ENCODE assay signal across 25 cellular contexts in genomic region chr18:56635007-56635406, GRCh38. TPM values are rescaled to one million over a fixed set of nuclear protein-coding genes. Genes with fewer than 3 reads are reported as not detected.
A peak's percentile ranks its signal among the peaks of the same experiment; 100 is the strongest.
DNase-seq lines count a peak whose midpoint lies in the region; ATAC-seq, FAIRE-seq and TF ChIP-seq lines count a peak whose summit lies in the region.
"Had no signal": no experiment of that assay in that cellular context is flagged by ENCODE, and none has a peak within 500 bp of the region (broad histone marks: within the 10 kb centered on the region; RNA-seq: fewer than 3 reads in every experiment).

No MANE protein-coding gene starts in this region.

- no TSS peak for BruUV-seq in GM12878 (replicated peaks; lab: Mats Ljungman, UMichigan)

- H3K36me3 ChIP-seq in Karpas-422 (ENCODE audit: insufficient read depth, low read length) (peaks cover 38% of the 10 kb centered on the region), GM12878 (ENCODE audit: control insufficient read depth in 2 of 2, insufficient read depth in 2 of 2, low read length in 1 of 2) (peaks cover 0 to 10% of the 10 kb centered on the region in 2 experiments; a peak in 1 of 4 replicates)
- H3K36me3 ChIP-seq: pancreas had no signal

- no peaks in the 10 kb centered on the region for H3K27me3 Mint-ChIP-seq in activated T-cell treated with anti-CD3 and anti-CD28 coated beads, Interleukin-2, amount 50 U/mL, for 4 hours (ENCODE audit: low read depth)
- no peaks in the 10 kb centered on the region for H3K27me3 Mint-ChIP-seq in nephron (ENCODE audit: low read depth)

- in situ Hi-C loops in GM12878 (cut with MboI), result no loop called here

- no peak for DNase-seq in activated T-cell treated with anti-CD3 and anti-CD28 coated beads, Interleukin-2, amount 50 U/mL, for 4 hours
- DNase-seq in activated T-cell treated with anti-CD3 and anti-CD28 coated beads for 4 hours, result no peak
- no peak for DNase-seq in Karpas-422
- DNase-seq in GM12878 (ENCODE audit: low read depth, low spot score), result no peak
- DNase-seq in NOMO-1 treated with dmso at 0.1 percent for 144 hours (lab: John Stamatoyannopoulos, UW; ENCODE audit: unreplicated experiment), result no peak
- no peak for DNase-seq in SW 1271 (lab: John Stamatoyannopoulos, UW)
- DNase-seq in NOMO-1 treated with DMSO at 0.1 percent for 48 hours (lab: John Stamatoyannopoulos, UW; ENCODE audit: unreplicated experiment), result no peak
- DNase-seq: activated CD8-positive, alpha-beta memory T cell treated with anti-CD3 and anti-CD28 coated beads for 24 hours; GOT3; left cardiac atrium; mesenchymal stem cell; NCI-H1417; NCI-H510A; pancreas; right cardiac atrium; RPMI8226; T1000; upper lobe of left lung had no signal

- intact Hi-C loops in GM12878 (cut with micrococcal nuclease; ENCODE audit: unreplicated experiment), result no loop called here

- 99% methylated on average over 5 of the region's 5 CpGs for WGBS in GM12878 (ENCODE audit: insufficient coverage, insufficient replicate concordance, low lambda C conversion rate, missing lambda C conversion rate)

- H3K4me1 ChIP-seq in Karpas-422 (ENCODE audit: low read length) (peaks cover 31% of the 10 kb centered on the region), GM12878 (ENCODE audit: control insufficient read depth, insufficient read depth, low read length) (peaks cover 5% of the 10 kb centered on the region)

- CTCF ChIA-PET in GM12878 (lab: Yijun Ruan, JAX), result no interaction called here

- no peak for FAIRE-seq in GM12878 (lab: Jason Lieb, UNC)
- FAIRE-seq: A204.1, bronchial epithelial cell, endometrium, pancreas had no signal

- no peak for ATAC-seq in activated T-cell treated with anti-CD3 and anti-CD28 coated beads, Interleukin-2, amount 50 U/mL, for 4 hours
- no peak for ATAC-seq in GM12878
- ATAC-seq: left cardiac atrium, pancreas, right cardiac atrium had no signal

- POLR2A ChIA-PET in GM12878 (lab: Charles Lee), result interaction anchor here (0.6 kb wide), 1 partner anchor 88 kb away, joined by 3 read pairs; no protein-coding TSS in a partner anchor

- no peak overlapping the region for H3K27ac ChIP-seq in Karpas-422 (ENCODE audit: low read length)
- H3K27ac ChIP-seq in GM12878 (ENCODE audit: control insufficient read depth, insufficient read depth), result no peak overlapping the region
- H3K27ac ChIP-seq: BLaER1, coronary artery, pancreas, SK-N-MC, upper lobe of left lung had no signal

- H3K79me2 ChIP-seq in Karpas-422 (ENCODE audit: low read length), result peaks cover 84% of the 10 kb centered on the region
- H3K79me2 ChIP-seq in GM12878 (ENCODE audit: control insufficient read depth, insufficient read depth, low read length), result peaks cover 82% of the 10 kb centered on the region

- H3K4me2 ChIP-seq in Karpas-422 (ENCODE audit: low read depth, low read length, poor library complexity, severe bottlenecking) (peak overlapping the region; percentile 83), GM12878 (ENCODE audit: control insufficient read depth, insufficient read depth) (peak overlapping the region; percentile 78)

- TF ChIP-seq CTCF in GM12878 (IDR thresholded peaks at IDR 0.05 in 2 of 3, conservative IDR thresholded peaks at IDR 0.05 in 1 of 3; ENCODE audit: control insufficient read depth in 2 of 3, extremely low read depth in 1 of 3, insufficient read depth in 1 of 3, low read depth in 3 of 3, low read length in 3 of 3) (no peak), nephron (IDR thresholded peaks at IDR 0.05; ENCODE audit: unreplicated experiment in 3 of 3) (no peak)

- peaks cover 67% of the 10 kb centered on the region for H3K4me1 Mint-ChIP-seq in activated T-cell treated with anti-CD3 and anti-CD28 coated beads, Interleukin-2, amount 50 U/mL, for 4 hours (ENCODE audit: low read depth)
- H3K4me1 Mint-ChIP-seq in nephron, result peaks cover 49% of the 10 kb centered on the region

- H3K27me3 ChIP-seq in Karpas-422 (ENCODE audit: low read length), result no peaks in the 10 kb centered on the region
- no peaks in the 10 kb centered on the region for H3K27me3 ChIP-seq in GM12878 (replicated peaks in 1 of 2; ENCODE audit: control insufficient read depth in 2 of 2, insufficient read depth in 2 of 2, low read length in 1 of 2)
- H3K27me3 ChIP-seq: BLaER1, pancreas, upper lobe of left lung had no signal

- no peaks in the 10 kb centered on the region for H3K9me3 Mint-ChIP-seq in activated T-cell treated with anti-CD3 and anti-CD28 coated beads, Interleukin-2, amount 50 U/mL, for 4 hours
- no peaks in the 10 kb centered on the region for H3K9me3 Mint-ChIP-seq in nephron

- no peak for TF ChIP-seq RAD21 in GM12878 (IDR thresholded peaks at IDR 0.05; ENCODE audit: insufficient read depth, low read depth, low read length)

- H4K20me1 ChIP-seq in Karpas-422 (ENCODE audit: insufficient read depth, low read depth, low read length) (peaks cover 43% of the 10 kb centered on the region), GM12878 (ENCODE audit: control insufficient read depth, insufficient read depth) (peaks cover 3% of the 10 kb centered on the region; the same call in 1 of the 2 replicates)

- H3K9me2 ChIP-seq in Karpas-422 (replicated peaks; ENCODE audit: insufficient read depth, low read length), result no peaks in the 10 kb centered on the region

- peak overlapping the region; percentile 34 for H3K4me3 Mint-ChIP-seq in activated T-cell treated with anti-CD3 and anti-CD28 coated beads, Interleukin-2, amount 50 U/mL, for 4 hours
- H3K4me3 Mint-ChIP-seq in nephron, result peak overlapping the region; percentile 44 to 100 (median 70)

- TF ChIP-seq POLR2A in GM12878 (IDR thresholded peaks at IDR 0.05; ENCODE audit: low read depth, low read length), result no peak

- H3K4me3 ChIP-seq in Karpas-422 (ENCODE audit: low read length) (no peak overlapping the region), GM12878 (peak overlapping the region; percentile 36; the same call in 1 of the 2 replicates)
- H3K4me3 ChIP-seq: BLaER1, coronary artery, pancreas, upper lobe of left lung had no signal

- no peak overlapping the region for H2AFZ ChIP-seq in Karpas-422 (ENCODE audit: low read length)
- no peak overlapping the region for H2AFZ ChIP-seq in GM12878 (ENCODE audit: control insufficient read depth, low read depth, low read length)

- H3K9ac ChIP-seq in Karpas-422 (ENCODE audit: low read length) (no peak overlapping the region), GM12878 (ENCODE audit: control insufficient read depth, insufficient read depth, low read length) (no peak overlapping the region)
- H3K9ac ChIP-seq: BLaER1 had no signal

- H3K9me3 ChIP-seq in Karpas-422 (ENCODE audit: low read length) (no peaks in the 10 kb centered on the region), GM12878 (replicated peaks; ENCODE audit: control insufficient read depth, insufficient read depth, low read length) (no peaks in the 10 kb centered on the region; the same call in 2 of the 3 replicates)
- H3K9me3 ChIP-seq: BLaER1, pancreas, upper lobe of left lung had no signal

- SMC1A ChIA-PET in GM12878 (lab: Charles Lee; ENCODE audit: uncharacterized antibody, unreplicated experiment), result no interaction called here

- RAD21 ChIA-PET in GM12878 (lab: Charles Lee; ENCODE audit: unreplicated experiment), result no interaction called here

- peaks cover 22% of the 10 kb centered on the region for H3K36me3 Mint-ChIP-seq in activated T-cell treated with anti-CD3 and anti-CD28 coated beads, Interleukin-2, amount 50 U/mL, for 4 hours (ENCODE audit: insufficient read depth)
- H3K36me3 Mint-ChIP-seq in nephron (ENCODE audit: low read depth), result peaks cover 36% of the 10 kb centered on the region

- no peak for TF ChIP-seq EP300 in GM12878 (IDR thresholded peaks at IDR 0.05; ENCODE audit: borderline replicate concordance in 1 of 2, control insufficient read depth in 1 of 2, low read depth in 2 of 2, low read length in 2 of 2)

- peak overlapping the region in 2 of 3 experiments; percentile 17 to 28 for H3K27ac Mint-ChIP-seq in nephron

RNA-seq across cellular contexts. Expression of gene TXNL1, which starts 3.4 kb away (rescaled TPM):
- 100 to 1,000 TPM; 122 to 135 (median 123) TPM for total RNA-seq in activated T-cell treated with anti-CD3 and anti-CD28 coated beads, Interleukin-2, amount 50 U/mL, for 4 hours
- 52.6 and 52.8 TPM in 2 replicates for total RNA-seq in Karpas-422 (2014; rRNA removed; shearing (Covaris generic); ENCODE audit: low replicate concordance)
- total RNA-seq in GM12878 (2013; cell fraction: nucleolus; rRNA removed), result 37.3 and 38.2 TPM in 2 replicates
- 30.9 and 38.7 TPM in 2 replicates for total RNA-seq in GM12878 (2014; rRNA removed)
- 57.4 and 63.0 TPM in 2 replicates for total RNA-seq in GM12878 (2014; rRNA removed; fragmentation: Illumina TruSeq; extraction: Trizol)
- 64.6 and 69.4 TPM in 2 replicates for total RNA-seq in GM12878 (2021)
- 43.1 TPM for polyA plus RNA-seq in GM12878 (2011; ENCODE audit: low read depth)
- 96.1 and 138 TPM in 2 replicates for polyA plus RNA-seq in GM12878 (2011; rRNA removed)
- polyA plus RNA-seq in GM12878 (2011; cell fraction: cytosol; rRNA removed), result 32.2 and 36.6 TPM in 2 replicates
- 30.4 and 36.2 TPM in 2 replicates for polyA plus RNA-seq in GM12878 (2011; cell fraction: nucleus; rRNA removed)
- polyA plus RNA-seq in GM12878 (2012), result 80.0 and 95.2 TPM in 2 replicates
- 103 and 136 TPM in 2 replicates for polyA plus RNA-seq in GM12878 (2014; fragmentation: Illumina TruSeq; extraction: Trizol)
- 10 to 100 TPM; 32.8 to 54.9 TPM for polyA plus RNA-seq in GM12878 (2014; fragmentation: Nextera tagmentation; extraction: Ambion mirVana)
- polyA plus RNA-seq in GM12878 (2014; rRNA removed), result 66.7 and 77.9 TPM in 2 replicates
- 100 to 1,000 TPM; 123 to 124 TPM for polyA plus RNA-seq in GM12878 (2016; fragmentation: Nextera tagmentation; extraction: Ambion mirVana)
- 23.6 and 40.0 TPM in 2 replicates for polyA minus RNA-seq in GM12878 (2011; rRNA and poly(A)+ RNA removed)
- polyA minus RNA-seq in GM12878 (2011; cell fraction: cytosol; rRNA and poly(A)+ RNA removed), result 11.4 and 11.9 TPM in 2 replicates
- 17.9 and 31.4 TPM in 2 replicates for polyA minus RNA-seq in GM12878 (2011; cell fraction: nucleus; rRNA and poly(A)+ RNA removed)

RNA-seq across cellular contexts. Expression of gene WDR7, which starts 16.2 kb away (rescaled TPM):
- total RNA-seq in activated T-cell treated with anti-CD3 and anti-CD28 coated beads, Interleukin-2, amount 50 U/mL, for 4 hours, result 10 to 100 TPM; 21.2 to 22.3 (median 22.1) TPM
- total RNA-seq in Karpas-422 (2014; rRNA removed; shearing (Covaris generic); ENCODE audit: low replicate concordance), result 7.6 and 20.9 TPM in 2 replicates
- 76.9 and 83.4 TPM in 2 replicates for total RNA-seq in GM12878 (2013; cell fraction: nucleolus; rRNA removed)
- 16.5 and 18.7 TPM in 2 replicates for total RNA-seq in GM12878 (2014; rRNA removed)
- total RNA-seq in GM12878 (2014; rRNA removed; fragmentation: Illumina TruSeq; extraction: Trizol), result 14.1 and 15.3 TPM in 2 replicates
- total RNA-seq in GM12878 (2021), result 14.1 and 15.2 TPM in 2 replicates
- polyA plus RNA-seq in GM12878 (2011; ENCODE audit: low read depth), result 2.9 TPM
- 8.7 and 9.0 TPM in 2 replicates for polyA plus RNA-seq in GM12878 (2011; rRNA removed)
- polyA plus RNA-seq in GM12878 (2011; cell fraction: cytosol; rRNA removed), result 5.7 and 9.1 TPM in 2 replicates
- polyA plus RNA-seq in GM12878 (2011; cell fraction: nucleus; rRNA removed), result 15.1 and 17.0 TPM in 2 replicates
- 4.6 and 5.5 TPM in 2 replicates for polyA plus RNA-seq in GM12878 (2012)
- 10.4 and 11.5 TPM in 2 replicates for polyA plus RNA-seq in GM12878 (2014; fragmentation: Illumina TruSeq; extraction: Trizol)
- polyA plus RNA-seq in GM12878 (2014; fragmentation: Nextera tagmentation; extraction: Ambion mirVana), result 1 to 10 TPM; 2.8 to 3.1 TPM
- 5.8 and 8.0 TPM in 2 replicates for polyA plus RNA-seq in GM12878 (2014; rRNA removed)
- polyA plus RNA-seq in GM12878 (2016; fragmentation: Nextera tagmentation; extraction: Ambion mirVana), result 10 to 100 TPM; 13.0 to 13.6 TPM
- polyA minus RNA-seq in GM12878 (2011; rRNA and poly(A)+ RNA removed), result 62.1 and 141 TPM in 2 replicates
- 13.2 and 14.0 TPM in 2 replicates for polyA minus RNA-seq in GM12878 (2011; cell fraction: cytosol; rRNA and poly(A)+ RNA removed)
- polyA minus RNA-seq in GM12878 (2011; cell fraction: nucleus; rRNA and poly(A)+ RNA removed), result 59.0 and 95.4 TPM in 2 replicates
